Comparison of ENCODE assay signal across 10 cellular contexts in genomic region chrX:82127228-82128123, GRCh38.
DNase-seq lines count a peak whose midpoint lies in the region; ATAC-seq and TF ChIP-seq lines count a peak whose summit lies in the region.
"Had no signal": no experiment of that assay in that cellular context is flagged by ENCODE, and none has a peak within 500 bp of the region (broad histone marks: within the 10 kb centered on the region; RNA-seq: fewer than 3 reads in every experiment).

No MANE protein-coding gene starts in this region.

- no peak for TF ChIP-seq CTCF in smooth muscle cell (IDR thresholded peaks at IDR 0.05; ENCODE audit: borderline replicate concordance, insufficient read depth, poor library complexity, severe bottlenecking)

- H3K14ac ChIP-seq in mesenchymal stem cell (ENCODE audit: low read length in 2 of 2), result no peak overlapping the region

- H3K4ac ChIP-seq in mesenchymal stem cell (ENCODE audit: low read depth in 1 of 2, low read length in 2 of 2), result no peak overlapping the region

- no peak overlapping the region for H3K9ac ChIP-seq in BLaER1 treated with 17β-estradiol and CSF1 and Interleukin-3, amounts not matched to agents 10 nM and 100 nM
- H3K9ac ChIP-seq in mesenchymal stem cell (ENCODE audit: low read length) (no peak overlapping the region), smooth muscle cell (ENCODE audit: low read depth) (no peak overlapping the region)

- no peak overlapping the region for H2BK5ac ChIP-seq in mesenchymal stem cell (ENCODE audit: low read depth, low read length, poor library complexity, severe bottlenecking)

- H3K36me3 ChIP-seq in BLaER1 treated with 17β-estradiol and CSF1 and Interleukin-3, amounts not matched to agents 10 nM and 100 nM, result no peaks in the 10 kb centered on the region
- H3K36me3 ChIP-seq in mesenchymal stem cell (ENCODE audit: control insufficient read depth in 1 of 2, insufficient read depth in 2 of 2, low read depth in 1 of 2, low read length in 2 of 2) (no peaks in the 10 kb centered on the region), smooth muscle cell (ENCODE audit: low read depth) (no peaks in the 10 kb centered on the region)
- H3K36me3 ChIP-seq: BE2C had no signal

- H2BK12ac ChIP-seq in mesenchymal stem cell (ENCODE audit: low read length in 2 of 2), result no peak overlapping the region

- no peaks in the 10 kb centered on the region for H3K79me2 ChIP-seq in smooth muscle cell (ENCODE audit: low read depth)

- H2AFZ ChIP-seq in mesenchymal stem cell (ENCODE audit: low read depth, low read length), result no peak overlapping the region
- no peak overlapping the region for H2AFZ ChIP-seq in smooth muscle cell (ENCODE audit: low read depth)

- peaks cover 0 to 14% (median 8%) of the 10 kb centered on the region in 11 experiments; a peak in 11 of 22 replicates for H3K9me3 ChIP-seq in BLaER1 treated with 17β-estradiol and CSF1 and Interleukin-3, amounts not matched to agents 10 nM and 100 nM (replicated peaks in 1 of 11)
- H3K9me3 ChIP-seq in mesenchymal stem cell (ENCODE audit: control insufficient read depth, low read length), result peaks cover 3% of the 10 kb centered on the region
- peaks cover 4% of the 10 kb centered on the region for H3K9me3 ChIP-seq in smooth muscle cell (replicated peaks; ENCODE audit: low read depth)
- H3K9me3 ChIP-seq: BE2C had no signal

- peak overlapping the region in 6 of 11 experiments; percentile 12 to 32 (median 20); a peak in 6 of 22 replicates for H3K4me2 ChIP-seq in BLaER1 treated with 17β-estradiol and CSF1 and Interleukin-3, amounts not matched to agents 10 nM and 100 nM
- H3K4me2 ChIP-seq in mesenchymal stem cell (ENCODE audit: low read length, poor library complexity, severe bottlenecking), result no peak overlapping the region
- H3K4me2 ChIP-seq in smooth muscle cell, result no peak overlapping the region

- H3K4me3 ChIP-seq in BLaER1 treated with 17β-estradiol and CSF1 and Interleukin-3, amounts not matched to agents 10 nM and 100 nM, result no peak overlapping the region
- H3K4me3 ChIP-seq in mesenchymal stem cell (ENCODE audit: insufficient read depth in 1 of 2, low read depth in 1 of 2, low read length in 2 of 2), result no peak overlapping the region
- no peak overlapping the region for H3K4me3 ChIP-seq in smooth muscle cell

- ATAC-seq in GM18907 (IDR thresholded peaks at IDR 0.05; ENCODE audit: unreplicated experiment) (peak; percentile 97), HG02642 (IDR thresholded peaks at IDR 0.05; ENCODE audit: poor library complexity, unreplicated experiment) (peak; percentile 65), HG03571 (IDR thresholded peaks at IDR 0.05; ENCODE audit: unreplicated experiment) (peak; percentile 96), HG03025 (IDR thresholded peaks at IDR 0.05; ENCODE audit: low FRiP score, unreplicated experiment) (no peak)

- peaks cover 0 to 8% (median 6%) of the 10 kb centered on the region in 10 experiments; a peak in 7 of 20 replicates for H3K4me1 ChIP-seq in BLaER1 treated with 17β-estradiol and CSF1 and Interleukin-3, amounts not matched to agents 10 nM and 100 nM
- no peaks in the 10 kb centered on the region for H3K4me1 ChIP-seq in mesenchymal stem cell (ENCODE audit: control insufficient read depth, insufficient read depth, low read depth, low read length)
- no peaks in the 10 kb centered on the region for H3K4me1 ChIP-seq in smooth muscle cell (ENCODE audit: low read depth)
- H3K4me1 ChIP-seq: BE2C had no signal

- H3K27me3 ChIP-seq in BLaER1 treated with 17β-estradiol and CSF1 and Interleukin-3, amounts not matched to agents 10 nM and 100 nM, result peaks cover 26 to 83% (median 61%) of the 10 kb centered on the region in 11 experiments; a peak in 21 of 22 replicates
- H3K27me3 ChIP-seq in mesenchymal stem cell (ENCODE audit: control insufficient read depth in 1 of 2, insufficient read depth in 1 of 2, low read length in 2 of 2) (no peaks in the 10 kb centered on the region), smooth muscle cell (ENCODE audit: low read depth) (no peaks in the 10 kb centered on the region)
- H3K27me3 ChIP-seq: BE2C had no signal

- peak overlapping the region in 4 of 11 experiments; percentile 1 to 41 (median 16); a peak in 5 of 22 replicates for H3K27ac ChIP-seq in BLaER1 treated with 17β-estradiol and CSF1 and Interleukin-3, amounts not matched to agents 10 nM and 100 nM
- H3K27ac ChIP-seq in mesenchymal stem cell (ENCODE audit: low read length, poor library complexity, severe bottlenecking), result no peak overlapping the region
- no peak overlapping the region for H3K27ac ChIP-seq in smooth muscle cell (ENCODE audit: low read depth)

- no peaks in the 10 kb centered on the region for H3F3A ChIP-seq in smooth muscle cell (ENCODE audit: low read depth)

- H3K79me1 ChIP-seq in mesenchymal stem cell (replicated peaks; ENCODE audit: low read length, poor library complexity, severe bottlenecking), result no peaks in the 10 kb centered on the region

- no peak overlapping the region for H2AK5ac ChIP-seq in mesenchymal stem cell (ENCODE audit: low read length, severe bottlenecking)

- no peak overlapping the region for H2BK120ac ChIP-seq in mesenchymal stem cell (ENCODE audit: low read depth, low read length)

- no peak overlapping the region for H3K23ac ChIP-seq in mesenchymal stem cell (ENCODE audit: low read length in 2 of 2)

- WGBS in mesenchymal stem cell, result no CpG with 5 or more reads among the region's 2 CpGs
- 76% methylated on average over 2 of the region's 2 CpGs for WGBS in smooth muscle cell (ENCODE audit: low lambda C conversion rate)

- H4K20me1 ChIP-seq in BLaER1 treated with 17β-estradiol and CSF1 and Interleukin-3, amounts not matched to agents 10 nM and 100 nM, result no peaks in the 10 kb centered on the region
- H4K20me1 ChIP-seq in smooth muscle cell (ENCODE audit: low read depth), result no peaks in the 10 kb centered on the region

- DNase-seq in mesenchymal stem cell (no peak), smooth muscle cell (lab: John Stamatoyannopoulos, UW; ENCODE audit: unreplicated experiment) (no peak), LoVo (ENCODE audit: low spot score) (no peak)
- DNase-seq: BE2C, nephron progenitor cell had no signal

- no peak overlapping the region for H3K18ac ChIP-seq in mesenchymal stem cell (ENCODE audit: low read depth in 1 of 2, low read length in 2 of 2)

- H4K8ac ChIP-seq in mesenchymal stem cell (ENCODE audit: low read length), result no peak overlapping the region

- H4K91ac ChIP-seq in mesenchymal stem cell (ENCODE audit: low read length), result no peak overlapping the region

- H2BK15ac ChIP-seq in mesenchymal stem cell (ENCODE audit: low read depth, poor library complexity, severe bottlenecking), result no peak overlapping the region

Comparison
In these comparisons a context has a peak if more than half of its experiments do, and no peak if none do; other contexts are left out.
1. H3K4me2 ChIP-seq: peak in BLaER1 treated with 17β-estradiol and CSF1 and Interleukin-3, amounts not matched to agents 10 nM and 100 nM (6 of 11); none in mesenchymal stem cell (single experiment) and smooth muscle cell (single experiment).